ENCODE assay signal across 17 cellular contexts in the genomic region with DNA sequence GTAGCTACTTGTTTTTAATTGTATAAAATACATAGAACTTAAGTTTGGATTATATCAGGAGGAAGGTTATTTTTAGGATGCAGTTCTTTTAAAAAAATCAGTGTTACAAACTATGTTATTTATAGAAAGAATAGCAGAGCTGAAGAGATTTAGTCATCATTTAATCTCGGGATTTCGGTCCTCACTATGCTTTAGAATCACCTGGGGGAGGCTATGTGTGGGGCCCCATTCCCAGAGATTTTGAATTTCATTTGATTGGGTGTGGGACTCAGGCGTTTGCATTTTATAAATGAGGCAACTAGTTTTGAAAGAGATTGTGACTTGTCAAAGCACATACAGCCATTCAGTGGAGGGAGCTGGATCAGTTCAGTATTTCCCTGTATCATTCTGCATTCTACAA.
"Had no signal": no experiment of that assay in that cellular context is flagged by ENCODE, and none has a peak within 500 bp of the region (broad histone marks: within the 10 kb centered on the region; RNA-seq: fewer than 3 reads in every experiment).

No MANE protein-coding gene starts in this region.

- H3K27me3 ChIP-seq: esophagus muscularis mucosa, gastrocnemius medialis, heart right ventricle, neural progenitor cell, thyroid gland, upper lobe of left lung, uterus had no signal

- ATAC-seq: effector memory CD8-positive, alpha-beta T cell; gastrocnemius medialis; lower lobe of right lung; natural killer cell had no signal

- H3K9me3 ChIP-seq: esophagus muscularis mucosa, gastrocnemius medialis, heart right ventricle, lower lobe of right lung, prostate gland, thyroid gland, upper lobe of left lung, uterus had no signal

- H3K27ac ChIP-seq: epithelial cell of prostate, lower lobe of right lung, neural progenitor cell, parathyroid adenoma, prostate gland, thyroid gland, upper lobe of left lung, uterus had no signal

- DNase-seq: effector memory CD8-positive, alpha-beta T cell; gastrocnemius medialis; heart right ventricle; kidney glomerular epithelial cell; lower lobe of right lung; natural killer cell; small intestine; stimulated activated CD4-positive, alpha-beta T cell treated with anti-CD3 and anti-CD28 coated beads, Interleukin-2, amount 100 ng/mL, for 48 hours; stimulated activated naive CD4-positive, alpha-beta T cell treated with Interleukin-2 at 50 U/mL for 16 hours; thyroid gland; upper lobe of left lung; uterus had no signal

- H3K4me1 ChIP-seq: lower lobe of right lung, neural progenitor cell, parathyroid adenoma, prostate gland, thyroid gland, upper lobe of left lung, uterus had no signal

- H3K36me3 ChIP-seq: uterus had no signal

- H3K4me3 ChIP-seq: esophagus muscularis mucosa, gastrocnemius medialis, heart right ventricle, lower lobe of right lung, neural progenitor cell, prostate gland, thyroid gland, upper lobe of left lung, uterus had no signal
